In genomic region chrX:150542846-150543229, GRCh38 we compare ENCODE assay signal across 17 cellular contexts. TPM values are rescaled to one million over a fixed set of nuclear protein-coding genes. Genes with fewer than 3 reads are reported as not detected.
A peak's percentile ranks its signal among the peaks of the same experiment; 100 is the strongest.
DNase-seq lines count a peak whose midpoint lies in the region; ATAC-seq, FAIRE-seq and TF ChIP-seq lines count a peak whose summit lies in the region.
"Had no signal": no experiment of that assay in that cellular context is flagged by ENCODE, and none has a peak within 500 bp of the region (broad histone marks: within the 10 kb centered on the region; RNA-seq: fewer than 3 reads in every experiment).

No MANE protein-coding gene starts in this region.

- no peaks in the 10 kb centered on the region for H3K27me3 Mint-ChIP-seq in activated T-cell treated with anti-CD3 and anti-CD28 coated beads, Interleukin-2, amount 50 U/mL, for 72 hours (ENCODE audit: low read depth)
- H3K27me3 Mint-ChIP-seq: dendritic cell treated with granulocyte-macrophage colony-stimulating factor and Interleukin-4, amounts not matched to agents 40 ng/mL and 50 ng/mL, for 4 days had no signal

- no peak for TF ChIP-seq CTCF in tibial artery (IDR thresholded peaks at IDR 0.05)

- peaks cover 24% of the 10 kb centered on the region for H3K4me1 Mint-ChIP-seq in activated T-cell treated with anti-CD3 and anti-CD28 coated beads, Interleukin-2, amount 50 U/mL, for 72 hours (ENCODE audit: low read depth)

- H3K36me3 Mint-ChIP-seq in activated T-cell treated with anti-CD3 and anti-CD28 coated beads, Interleukin-2, amount 50 U/mL, for 72 hours (ENCODE audit: insufficient read depth in 2 of 2): no peaks in the 10 kb centered on the region

- no peak for DNase-seq in GM12891 (ENCODE audit: insufficient read length, low spot score)
- DNase-seq in H4 (ENCODE audit: low spot score): no peak
- no peak for DNase-seq in tibial artery
- no peak for DNase-seq in activated T-cell treated with anti-CD3 and anti-CD28 coated beads, Interleukin-2, amount 50 U/mL, for 72 hours
- DNase-seq in occipital lobe (lab: John Stamatoyannopoulos, UW): no peak
- DNase-seq: activated CD4-positive, alpha-beta T cell treated with anti-CD3 and anti-CD28 coated beads for 4 hours; GOT3; mammary epithelial cell; NCI-H2171; ovary; PC-3 had no signal

- intact Hi-C loops in tibial artery (cut with DNase I; ENCODE audit: low total_unique reads): no loop called here

- ATAC-seq in GM19395 (IDR thresholded peaks at IDR 0.05; ENCODE audit: unreplicated experiment) (peak; percentile 26), HG02759 (IDR thresholded peaks at IDR 0.05; ENCODE audit: unreplicated experiment) (peak; percentile 31), HG03439 (IDR thresholded peaks at IDR 0.05; ENCODE audit: unreplicated experiment) (peak; percentile 44)
- ATAC-seq in activated T-cell treated with anti-CD3 and anti-CD28 coated beads, Interleukin-2, amount 50 U/mL, for 72 hours (replicated peaks in 1 of 2): no peak
- ATAC-seq: PC-3 had no signal

- TF ChIP-seq POLR2A in GM12891 (IDR thresholded peaks at IDR 0.05; ENCODE audit: low read depth, low read length): no peak

- peak; percentile 72 for FAIRE-seq in GM12891 (lab: Jason Lieb, UNC)

- no peaks in the 10 kb centered on the region for H3K27me3 ChIP-seq in tibial artery
- H3K27me3 ChIP-seq: ascending aorta, ovary had no signal

- no peaks in the 10 kb centered on the region for H3K36me3 ChIP-seq in tibial artery
- H3K36me3 ChIP-seq: ascending aorta, ovary had no signal

- H3K4me3 ChIP-seq in tibial artery: no peak overlapping the region
- H3K4me3 ChIP-seq: ascending aorta, ovary had no signal

- peaks cover 0 to 22% (median 7%) of the 10 kb centered on the region in 4 donors for H3K4me1 ChIP-seq in tibial artery

- H3K9me3 ChIP-seq in tibial artery: no peaks in the 10 kb centered on the region
- H3K9me3 ChIP-seq: ascending aorta, ovary had no signal

- H3K27ac Mint-ChIP-seq in activated T-cell treated with anti-CD3 and anti-CD28 coated beads, Interleukin-2, amount 50 U/mL, for 72 hours: no peak overlapping the region
- H3K27ac Mint-ChIP-seq: activated T-helper 1 cell treated with anti-CD3 and anti-CD28 coated beads, Interleukin-12 subunit alpha, Interleukin-12 subunit beta, Interleukin-2, Interleukin-4 antibody, amounts not matched to agents 30 ng/mL and 10 ng/mL and 1 ng/mL, durations not matched to agents 14 hours and 24 hours and 36 hours; dendritic cell treated with granulocyte-macrophage colony-stimulating factor and Interleukin-4, amounts not matched to agents 40 ng/mL and 50 ng/mL, for 4 days had no signal

- no peak overlapping the region for H3K4me3 Mint-ChIP-seq in activated T-cell treated with anti-CD3 and anti-CD28 coated beads, Interleukin-2, amount 50 U/mL, for 72 hours
- H3K4me3 Mint-ChIP-seq: activated T-helper 1 cell treated with anti-CD3 and anti-CD28 coated beads, Interleukin-12 subunit alpha, Interleukin-12 subunit beta, Interleukin-2, Interleukin-4 antibody, amounts not matched to agents 30 ng/mL and 10 ng/mL and 1 ng/mL, durations not matched to agents 14 hours and 24 hours and 36 hours; dendritic cell treated with granulocyte-macrophage colony-stimulating factor and Interleukin-4, amounts not matched to agents 40 ng/mL and 50 ng/mL, for 4 days had no signal

- no peak overlapping the region for H3K27ac ChIP-seq in tibial artery
- H3K27ac ChIP-seq: ascending aorta, ovary had no signal

- H3K9me3 Mint-ChIP-seq in activated T-cell treated with anti-CD3 and anti-CD28 coated beads, Interleukin-2, amount 50 U/mL, for 72 hours: no peaks in the 10 kb centered on the region
- H3K9me3 Mint-ChIP-seq: activated T-helper 1 cell treated with anti-CD3 and anti-CD28 coated beads, Interleukin-12 subunit alpha, Interleukin-12 subunit beta, Interleukin-2, Interleukin-4 antibody, amounts not matched to agents 30 ng/mL and 10 ng/mL and 1 ng/mL, durations not matched to agents 14 hours and 24 hours and 36 hours; dendritic cell treated with granulocyte-macrophage colony-stimulating factor and Interleukin-4, amounts not matched to agents 40 ng/mL and 50 ng/mL, for 4 days had no signal

TF ChIP-seq in GM12891, 5 proteins besides CTCF, POLR2A, EP300 and RAD21:
- TF ChIP-seq PAX5 (IDR thresholded peaks at IDR 0.05; ENCODE audit: insufficient read depth, low read length, severe bottlenecking): no peak
- TF ChIP-seq POLR2AphosphoS5 (IDR thresholded peaks at IDR 0.05; ENCODE audit: low read depth, low read length): no peak
- TF ChIP-seq TAF1 (IDR thresholded peaks at IDR 0.05; ENCODE audit: low read depth, low read length): no peak
- TF ChIP-seq POU2F2 (IDR thresholded peaks at IDR 0.05; ENCODE audit: low read depth, low read length): no peak
- peak; percentile 57 for TF ChIP-seq SPI1 (IDR thresholded peaks at IDR 0.05; ENCODE audit: low read depth, low read length)

RNA-seq across cellular contexts. Expression of gene MTM1, which starts 25.6 kb away (rescaled TPM):
- polyA plus RNA-seq in GM12891 (2012; ENCODE audit: low read depth, missing spikeins): 2.5 TPM
- total RNA-seq in H4 (2014; rRNA removed; shearing (Covaris generic)): 5.0 and 6.3 TPM in 2 replicates
- 10 to 100 TPM; 28.9 to 30.9 TPM for total RNA-seq in activated T-cell treated with anti-CD3 and anti-CD28 coated beads, Interleukin-2, amount 50 U/mL, for 72 hours
- total RNA-seq in occipital lobe: 17.3 TPM

Comparison
In these comparisons a context has a peak if more than half of its experiments do, and no peak if none do; other contexts are left out.
1. ATAC-seq: peak in GM19395 (single experiment), HG02759 (single experiment) and HG03439 (single experiment); none in activated T-cell treated with anti-CD3 and anti-CD28 coated beads, Interleukin-2, amount 50 U/mL, for 72 hours (0 of 2).